25 cellular contexts compared by ENCODE assay signal in genomic region chr10:30081182-30081581, GRCh38.
"Had no signal": no experiment of that assay in that cellular context is flagged by ENCODE, and none has a peak within 500 bp of the region (broad histone marks: within the 10 kb centered on the region; RNA-seq: fewer than 3 reads in every experiment).

No MANE protein-coding gene starts in this region.

- H3K4me3 Mint-ChIP-seq: immature natural killer cell, mesothelial cell of epicardium had no signal

- H3K36me3 ChIP-seq: esophagus muscularis mucosa, gastroesophageal sphincter, heart left ventricle, left lung, lower lobe of right lung had no signal

- DNase-seq: dermis blood vessel endothelial cell; dorsolateral prefrontal cortex; effector CD4-positive, alpha-beta T cell; effector memory CD4-positive, alpha-beta T cell; foreskin keratinocyte; heart left ventricle; hypothalamus; immature natural killer cell; kidney; kidney glomerular epithelial cell; left colon; left lung; left ventricle myocardium superior; lower lobe of right lung; mesenchymal stem cell; mucosa of descending colon; naive B cell had no signal

- H3K4me3 ChIP-seq: coronary artery, dorsolateral prefrontal cortex, esophagus muscularis mucosa, gastroesophageal sphincter, heart left ventricle, hepatocyte, left lung, lower lobe of right lung, mucosa of descending colon had no signal

- H3K36me3 Mint-ChIP-seq: naive B cell had no signal

- H3K4me2 ChIP-seq: hepatocyte had no signal

- H3K9me3 ChIP-seq: esophagus muscularis mucosa, gastroesophageal sphincter, heart left ventricle, left lung, lower lobe of right lung, mucosa of descending colon had no signal

- H3K27ac ChIP-seq: coronary artery, dorsolateral prefrontal cortex, esophagus muscularis mucosa, foreskin keratinocyte, gastroesophageal sphincter, heart left ventricle, hepatocyte, left lung, lower lobe of right lung had no signal

- FAIRE-seq: colon, endothelial cell of umbilical vein, frontal cortex, kidney had no signal

- H3K27ac Mint-ChIP-seq: immature natural killer cell, mesothelial cell of epicardium, naive B cell had no signal

- H3K27me3 ChIP-seq: esophagus muscularis mucosa, gastroesophageal sphincter, heart left ventricle, hepatocyte, left lung had no signal

- H3K4me1 ChIP-seq: esophagus muscularis mucosa, foreskin keratinocyte, gastroesophageal sphincter, heart left ventricle, left lung, lower lobe of right lung had no signal

- H2AFZ ChIP-seq: hepatocyte had no signal

- H3K4me1 Mint-ChIP-seq: immature natural killer cell, mesothelial cell of epicardium, naive B cell had no signal

- H3K79me2 ChIP-seq: hepatocyte had no signal
